ENCODE assay signal across 29 cellular contexts in genomic region chr9:23011669-23012068, GRCh38.
"Had no signal": no experiment of that assay in that cellular context is flagged by ENCODE, and none has a peak within 500 bp of the region (broad histone marks: within the 10 kb centered on the region; RNA-seq: fewer than 3 reads in every experiment).

No MANE protein-coding gene starts in this region.

- H3K27ac Mint-ChIP-seq: activated CD4-positive, alpha-beta T cell treated with anti-CD3 and anti-CD28 coated beads for 36 hours; activated naive CD8-positive, alpha-beta T cell; activated T-helper 2 cell treated with anti-CD3 and anti-CD28 coated beads, Interferon-gamma antibody, Interleukin-2, Interleukin-4, amounts not matched to agents 10 μg/mL and 5 μg/mL and 100 μg/mL, durations not matched to agents 14 hours and 24 hours and 36 hours; dendritic cell treated with granulocyte-macrophage colony-stimulating factor and Interleukin-4, amounts not matched to agents 40 ng/mL and 50 ng/mL, for 4 days; memory B cell; nephron; T-helper 1 cell treated with Interleukin-12 subunit alpha and Interleukin-12 subunit beta and Interleukin-4 antibody, amounts not matched to agents 30 μg/mL and 1 μg/mL, for 36 hours; WTC11 had no signal

- DNase-seq: activated CD4-positive, alpha-beta T cell treated with anti-CD3 and anti-CD28 coated beads for 36 hours; activated CD4-positive, alpha-beta T cell treated with anti-CD3 and anti-CD28 coated beads, Interleukin-2, amount 50 U/mL, for 4 hours; activated CD8-positive, alpha-beta memory T cell treated with anti-CD3 and anti-CD28 coated beads for 24 hours; activated CD8-positive, alpha-beta memory T cell treated with anti-CD3 and anti-CD28 coated beads, Interleukin-2, amount 50 U/mL, for 48 hours; activated naive CD4-positive, alpha-beta T cell; activated T-cell treated with anti-CD3 and anti-CD28 coated beads, Interleukin-2, amount 50 U/mL, for 4 hours; effector CD4-positive, alpha-beta T cell; erythroblast; foreskin melanocyte; glutamatergic neuron; hippocampal formation; left ventricle myocardium superior; ovary; stimulated activated CD4-positive, alpha-beta T cell treated with anti-CD3 and anti-CD28 coated beads, Interleukin-12 subunit alpha, Interleukin-12 subunit beta, amount 100 ng/mL, for 4 hours; stimulated activated CD4-positive, alpha-beta T cell treated with anti-CD3 and anti-CD28 coated beads, Interleukin-4, amount 100 ng/mL, for 4 hours; stimulated activated naive CD8-positive, alpha-beta T cell treated with anti-CD3 and anti-CD28 coated beads, Interleukin-15, Interleukin-2, amounts not matched to agents 100 U/mL and 50 U/mL, for 24 hours; substantia nigra; T1000; thyroid gland had no signal

- H3K4me1 ChIP-seq: prostate gland, right atrium auricular region, thyroid gland had no signal

- H3K4me1 Mint-ChIP-seq: activated CD4-positive, alpha-beta T cell treated with anti-CD3 and anti-CD28 coated beads for 36 hours; memory B cell; nephron; WTC11 had no signal

- H3K27ac ChIP-seq: neutrophil, ovary, prostate gland, right atrium auricular region, thyroid gland had no signal

- H3K4me3 Mint-ChIP-seq: activated CD4-positive, alpha-beta T cell treated with anti-CD3 and anti-CD28 coated beads for 36 hours; activated naive CD8-positive, alpha-beta T cell; activated T-cell treated with anti-CD3 and anti-CD28 coated beads, Interleukin-2, amount 50 U/mL, for 4 hours; dendritic cell treated with granulocyte-macrophage colony-stimulating factor and Interleukin-4, amounts not matched to agents 40 ng/mL and 50 ng/mL, for 4 days; memory B cell; nephron; T-helper 1 cell treated with Interleukin-12 subunit alpha and Interleukin-12 subunit beta and Interleukin-4 antibody, amounts not matched to agents 30 μg/mL and 1 μg/mL, for 36 hours; WTC11 had no signal

- H3K36me3 Mint-ChIP-seq: activated naive CD8-positive, alpha-beta T cell; memory B cell; WTC11 had no signal

- H3K4me3 ChIP-seq: ovary, prostate gland, right atrium auricular region, thyroid gland had no signal

- H3K36me3 ChIP-seq: neutrophil, ovary, prostate gland, right atrium auricular region, thyroid gland had no signal

- H3K27me3 ChIP-seq: neutrophil, ovary, right atrium auricular region, thyroid gland had no signal

- ATAC-seq: activated CD4-positive, alpha-beta T cell treated with anti-CD3 and anti-CD28 coated beads for 36 hours; activated T-cell treated with anti-CD3 and anti-CD28 coated beads, Interleukin-2, amount 50 U/mL, for 4 hours; left ventricle myocardium superior; stimulated activated naive CD8-positive, alpha-beta T cell treated with anti-CD3 and anti-CD28 coated beads, Interleukin-15, Interleukin-2, amounts not matched to agents 100 U/mL and 50 U/mL, for 24 hours; WTC11 had no signal

- H3K27me3 Mint-ChIP-seq: activated CD4-positive, alpha-beta T cell treated with anti-CD3 and anti-CD28 coated beads for 36 hours; activated naive CD8-positive, alpha-beta T cell; dendritic cell treated with granulocyte-macrophage colony-stimulating factor and Interleukin-4, amounts not matched to agents 40 ng/mL and 50 ng/mL, for 4 days; memory B cell had no signal

- H3K9me3 ChIP-seq: neutrophil, ovary, prostate gland, thyroid gland had no signal

- H3K9me3 Mint-ChIP-seq: activated T-cell treated with anti-CD3 and anti-CD28 coated beads, Interleukin-2, amount 50 U/mL, for 4 hours; dendritic cell treated with granulocyte-macrophage colony-stimulating factor and Interleukin-4, amounts not matched to agents 40 ng/mL and 50 ng/mL, for 4 days; nephron; WTC11 had no signal
